Comparison of ENCODE assay signal across 1 cellular context in genomic region chr12:127133675-127134335, GRCh38.
TF ChIP-seq lines count a peak whose summit lies in the region.

No MANE protein-coding gene starts in this region.

TF ChIP-seq in HCT116, 20 proteins besides CTCF, POLR2A, EP300 and RAD21 (continued from another document):
- no peak for TF ChIP-seq ZBTB33 (IDR thresholded peaks at IDR 0.05; ENCODE audit: extremely low read depth, insufficient replicate concordance, low read length)
